9 cellular contexts compared by ENCODE assay signal in the genomic region with DNA sequence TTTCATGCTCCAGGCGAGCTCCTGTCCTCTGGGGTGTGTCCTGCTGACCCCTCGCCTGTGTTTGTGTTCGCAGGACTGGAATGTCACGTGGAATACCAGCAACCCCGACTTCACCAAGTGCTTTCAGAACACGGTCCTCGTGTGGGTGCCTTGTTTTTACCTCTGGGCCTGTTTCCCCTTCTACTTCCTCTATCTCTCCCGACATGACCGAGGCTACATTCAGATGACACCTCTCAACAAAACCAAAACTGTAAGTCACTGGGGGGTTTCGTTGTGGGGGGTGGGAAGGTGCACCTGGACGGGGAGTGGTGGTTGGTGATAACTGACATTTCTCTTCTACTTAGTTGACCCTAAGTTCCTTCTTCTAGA. TPM values are rescaled to one million over a fixed set of nuclear protein-coding genes. Genes with fewer than 3 reads are reported as not detected.
DNase-seq lines count a peak whose midpoint lies in the region; ATAC-seq and FAIRE-seq lines count a peak whose summit lies in the region.
"Had no signal": no experiment of that assay in that cellular context is flagged by ENCODE, and none has a peak within 500 bp of the region (broad histone marks: within the 10 kb centered on the region; RNA-seq: fewer than 3 reads in every experiment).

No MANE protein-coding gene starts in this region.

- FAIRE-seq in RCC 7860 (lab: Jason Lieb, UNC): no peak

- H4K20me1 ChIP-seq in Karpas-422 (ENCODE audit: insufficient read depth, low read depth, low read length): no peaks in the 10 kb centered on the region

- peaks cover 28% of the 10 kb centered on the region for H3K4me1 ChIP-seq in Karpas-422 (ENCODE audit: low read length)
- peaks cover 0 to 2% of the 10 kb centered on the region in 2 donors for H3K4me1 ChIP-seq in naive thymus-derived CD4-positive, alpha-beta T cell (ENCODE audit: control insufficient read depth in 2 of 2, insufficient read depth in 2 of 2, low read length in 2 of 2)

- peak overlapping the region in 3 of 10 donors; percentile 9 to 70 (median 11) for H3K4me3 Mint-ChIP-seq in naive thymus-derived CD4-positive, alpha-beta T cell
- H3K4me3 Mint-ChIP-seq in activated T-cell treated with anti-CD3 and anti-CD28 coated beads, Interleukin-2, amount 50 U/mL, for 4 hours: no peak overlapping the region

- no peaks in the 10 kb centered on the region for H3K27me3 Mint-ChIP-seq in naive thymus-derived CD4-positive, alpha-beta T cell
- no peaks in the 10 kb centered on the region for H3K27me3 Mint-ChIP-seq in activated T-cell treated with anti-CD3 and anti-CD28 coated beads, Interleukin-2, amount 50 U/mL, for 4 hours (ENCODE audit: low read depth)

- no peak overlapping the region; the same call in 1 of the 2 replicates for H3K4me3 ChIP-seq in Karpas-422 (ENCODE audit: low read length)
- no peak overlapping the region for H3K4me3 ChIP-seq in naive thymus-derived CD4-positive, alpha-beta T cell (ENCODE audit: low read length)

- no peaks in the 10 kb centered on the region for H3K27me3 ChIP-seq in Karpas-422 (ENCODE audit: low read length)
- H3K27me3 ChIP-seq in naive thymus-derived CD4-positive, alpha-beta T cell (ENCODE audit: control insufficient read depth in 2 of 2, insufficient read depth in 2 of 2, low read length in 2 of 2): no peaks in the 10 kb centered on the region

- no peaks in the 10 kb centered on the region for H3K9me3 ChIP-seq in Karpas-422 (ENCODE audit: low read length)
- H3K9me3 ChIP-seq in naive thymus-derived CD4-positive, alpha-beta T cell (ENCODE audit: control insufficient read depth in 2 of 3, low read length in 3 of 3): no peaks in the 10 kb centered on the region

- intact Hi-C loops in naive thymus-derived CD4-positive, alpha-beta T cell (cut with micrococcal nuclease): no loop called here

- H3K36me3 ChIP-seq in Karpas-422 (ENCODE audit: insufficient read depth, low read length): 0 out of 2 replicates have a peak, but pooled peaks cover 3% of the 10 kb centered on the region
- peaks cover 0 to 32% (median 6%) of the 10 kb centered on the region in 3 experiments for H3K36me3 ChIP-seq in naive thymus-derived CD4-positive, alpha-beta T cell (ENCODE audit: control insufficient read depth in 2 of 3, insufficient read depth in 3 of 3, low read length in 3 of 3)

- H3K4me2 ChIP-seq in Karpas-422 (ENCODE audit: low read depth, low read length, poor library complexity, severe bottlenecking): peak overlapping the region; percentile 43

- peak; percentile 75 for DNase-seq in Karpas-422
- no peak for DNase-seq in naive thymus-derived CD4-positive, alpha-beta T cell
- no peak for DNase-seq in activated effector memory CD4-positive, alpha-beta T cell treated with Interleukin-2 at 50 U/mL for 16 hours
- no peak for DNase-seq in NCI-H748 (lab: John Stamatoyannopoulos, UW; ENCODE audit: unreplicated experiment)
- DNase-seq in RCC 7860 (ENCODE audit: low spot score): no peak
- no peak for DNase-seq in activated T-cell treated with anti-CD3 and anti-CD28 coated beads, Interleukin-2, amount 50 U/mL, for 4 hours
- DNase-seq: T-helper 9 cell had no signal

- H3K27ac Mint-ChIP-seq in naive thymus-derived CD4-positive, alpha-beta T cell: peak overlapping the region in 8 of 9 donors; percentile 47 to 87 (median 78)

- CTCF ChIA-PET in naive thymus-derived CD4-positive, alpha-beta T cell (lab: Charles Lee): no interaction called here

- POLR2A ChIA-PET in naive thymus-derived CD4-positive, alpha-beta T cell (lab: Charles Lee): no interaction called here

- H3K27ac ChIP-seq in Karpas-422 (ENCODE audit: low read length): peak overlapping the region; percentile 87
- peak overlapping the region; percentile 20 for H3K27ac ChIP-seq in naive thymus-derived CD4-positive, alpha-beta T cell (ENCODE audit: low read depth, low read length)

- peak overlapping the region; percentile 59 for H3K9ac ChIP-seq in Karpas-422 (ENCODE audit: low read length)

- H3K79me2 ChIP-seq in Karpas-422 (ENCODE audit: low read length): peaks cover 61% of the 10 kb centered on the region

- ATAC-seq in GM18511 (IDR thresholded peaks at IDR 0.05; ENCODE audit: unreplicated experiment) (peak; percentile 83), GM21723 (IDR thresholded peaks at IDR 0.05; ENCODE audit: unreplicated experiment) (peak; percentile 82)
- peak; percentile 40 for ATAC-seq in naive thymus-derived CD4-positive, alpha-beta T cell
- no peak for ATAC-seq in activated T-cell treated with anti-CD3 and anti-CD28 coated beads, Interleukin-2, amount 50 U/mL, for 4 hours

- peaks cover 17 to 36% (median 21%) of the 10 kb centered on the region in 7 donors for H3K4me1 Mint-ChIP-seq in naive thymus-derived CD4-positive, alpha-beta T cell
- peaks cover 23% of the 10 kb centered on the region for H3K4me1 Mint-ChIP-seq in activated T-cell treated with anti-CD3 and anti-CD28 coated beads, Interleukin-2, amount 50 U/mL, for 4 hours (ENCODE audit: low read depth)

- H2AFZ ChIP-seq in Karpas-422 (ENCODE audit: low read length): peak overlapping the region; percentile 4; the same call in 1 of the 2 replicates

- peaks cover 13 to 49% (median 32%) of the 10 kb centered on the region in 5 donors for H3K36me3 Mint-ChIP-seq in naive thymus-derived CD4-positive, alpha-beta T cell
- H3K36me3 Mint-ChIP-seq in activated T-cell treated with anti-CD3 and anti-CD28 coated beads, Interleukin-2, amount 50 U/mL, for 4 hours (ENCODE audit: insufficient read depth): peaks cover 35% of the 10 kb centered on the region

- H3K9me2 ChIP-seq in Karpas-422 (replicated peaks; ENCODE audit: insufficient read depth, low read length): no peaks in the 10 kb centered on the region

- H3K9me3 Mint-ChIP-seq in naive thymus-derived CD4-positive, alpha-beta T cell: peaks cover 0 to 11% (median 0%) of the 10 kb centered on the region in 11 donors
- no peaks in the 10 kb centered on the region for H3K9me3 Mint-ChIP-seq in activated T-cell treated with anti-CD3 and anti-CD28 coated beads, Interleukin-2, amount 50 U/mL, for 4 hours

RNA-seq across cellular contexts. Expression of a gene that starts 58.3 kb away (rescaled TPM):
- total RNA-seq in Karpas-422 (2014; rRNA removed; shearing (Covaris generic); ENCODE audit: low replicate concordance): 23.6 and 28.3 TPM in 2 replicates
- total RNA-seq in naive thymus-derived CD4-positive, alpha-beta T cell: 10 to 100 TPM; 57.3 to 95.8 (median 64.1) TPM
- polyA plus RNA-seq in naive thymus-derived CD4-positive, alpha-beta T cell: 1 to 10 TPM; 4.8 to 7.9 TPM
- total RNA-seq in activated T-cell treated with anti-CD3 and anti-CD28 coated beads, Interleukin-2, amount 50 U/mL, for 4 hours: 10 to 100 TPM; 53.3 to 59.5 (median 54.3) TPM

Comparison
In these comparisons a context has a peak if more than half of its experiments do, and no peak if none do; other contexts are left out.
1. ATAC-seq: peak in GM18511 (single experiment), GM21723 (single experiment) and naive thymus-derived CD4-positive, alpha-beta T cell (single experiment); none in activated T-cell treated with anti-CD3 and anti-CD28 coated beads, Interleukin-2, amount 50 U/mL, for 4 hours (0 of 2).